ENCODE assay signal across 1 cellular context in the genomic region with DNA sequence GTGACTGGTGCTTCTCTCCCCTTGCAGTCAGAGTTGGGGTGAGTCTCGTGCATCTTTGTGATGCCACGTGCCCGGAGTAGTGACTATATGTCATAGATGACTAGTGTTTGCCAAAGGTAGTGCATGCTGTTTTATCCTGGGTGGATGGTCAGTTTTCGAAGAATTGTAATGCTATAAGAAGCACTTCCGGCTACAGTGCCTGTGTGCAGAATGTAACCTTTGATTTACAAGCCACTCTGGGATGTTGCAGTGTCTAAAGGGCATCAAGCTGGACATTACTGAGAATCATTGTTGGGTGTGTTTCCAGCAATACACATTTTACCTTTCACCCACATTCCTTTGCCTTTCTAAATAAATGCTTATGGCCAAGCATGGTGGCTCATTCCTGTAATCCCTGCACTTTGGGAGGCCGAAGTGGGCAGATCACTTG.
TF ChIP-seq lines count a peak whose summit lies in the region.

No MANE protein-coding gene starts in this region.

TF ChIP-seq in HepG2, 621 proteins besides CTCF, POLR2A, EP300 and RAD21 (continues in another document):
- TF ChIP-seq, protein P1, sequence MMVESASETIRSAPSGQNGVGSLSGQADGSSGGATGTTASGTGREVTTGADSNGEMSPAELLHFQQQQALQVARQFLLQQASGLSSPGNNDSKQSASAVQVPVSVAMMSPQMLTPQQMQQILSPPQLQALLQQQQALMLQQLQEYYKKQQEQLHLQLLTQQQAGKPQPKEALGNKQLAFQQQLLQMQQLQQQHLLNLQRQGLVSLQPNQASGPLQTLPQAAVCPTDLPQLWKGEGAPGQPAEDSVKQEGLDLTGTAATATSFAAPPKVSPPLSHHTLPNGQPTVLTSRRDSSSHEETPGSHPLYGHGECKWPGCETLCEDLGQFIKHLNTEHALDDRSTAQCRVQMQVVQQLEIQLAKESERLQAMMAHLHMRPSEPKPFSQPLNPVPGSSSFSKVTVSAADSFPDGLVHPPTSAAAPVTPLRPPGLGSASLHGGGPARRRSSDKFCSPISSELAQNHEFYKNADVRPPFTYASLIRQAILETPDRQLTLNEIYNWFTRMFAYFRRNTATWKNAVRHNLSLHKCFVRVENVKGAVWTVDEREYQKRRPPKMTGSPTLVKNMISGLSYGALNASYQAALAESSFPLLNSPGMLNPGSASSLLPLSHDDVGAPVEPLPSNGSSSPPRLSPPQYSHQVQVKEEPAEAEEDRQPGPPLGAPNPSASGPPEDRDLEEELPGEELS (CRISPR knock-in tag; IDR thresholded peaks at IDR 0.05) = peak; percentile 42
- TF ChIP-seq, protein P2, sequence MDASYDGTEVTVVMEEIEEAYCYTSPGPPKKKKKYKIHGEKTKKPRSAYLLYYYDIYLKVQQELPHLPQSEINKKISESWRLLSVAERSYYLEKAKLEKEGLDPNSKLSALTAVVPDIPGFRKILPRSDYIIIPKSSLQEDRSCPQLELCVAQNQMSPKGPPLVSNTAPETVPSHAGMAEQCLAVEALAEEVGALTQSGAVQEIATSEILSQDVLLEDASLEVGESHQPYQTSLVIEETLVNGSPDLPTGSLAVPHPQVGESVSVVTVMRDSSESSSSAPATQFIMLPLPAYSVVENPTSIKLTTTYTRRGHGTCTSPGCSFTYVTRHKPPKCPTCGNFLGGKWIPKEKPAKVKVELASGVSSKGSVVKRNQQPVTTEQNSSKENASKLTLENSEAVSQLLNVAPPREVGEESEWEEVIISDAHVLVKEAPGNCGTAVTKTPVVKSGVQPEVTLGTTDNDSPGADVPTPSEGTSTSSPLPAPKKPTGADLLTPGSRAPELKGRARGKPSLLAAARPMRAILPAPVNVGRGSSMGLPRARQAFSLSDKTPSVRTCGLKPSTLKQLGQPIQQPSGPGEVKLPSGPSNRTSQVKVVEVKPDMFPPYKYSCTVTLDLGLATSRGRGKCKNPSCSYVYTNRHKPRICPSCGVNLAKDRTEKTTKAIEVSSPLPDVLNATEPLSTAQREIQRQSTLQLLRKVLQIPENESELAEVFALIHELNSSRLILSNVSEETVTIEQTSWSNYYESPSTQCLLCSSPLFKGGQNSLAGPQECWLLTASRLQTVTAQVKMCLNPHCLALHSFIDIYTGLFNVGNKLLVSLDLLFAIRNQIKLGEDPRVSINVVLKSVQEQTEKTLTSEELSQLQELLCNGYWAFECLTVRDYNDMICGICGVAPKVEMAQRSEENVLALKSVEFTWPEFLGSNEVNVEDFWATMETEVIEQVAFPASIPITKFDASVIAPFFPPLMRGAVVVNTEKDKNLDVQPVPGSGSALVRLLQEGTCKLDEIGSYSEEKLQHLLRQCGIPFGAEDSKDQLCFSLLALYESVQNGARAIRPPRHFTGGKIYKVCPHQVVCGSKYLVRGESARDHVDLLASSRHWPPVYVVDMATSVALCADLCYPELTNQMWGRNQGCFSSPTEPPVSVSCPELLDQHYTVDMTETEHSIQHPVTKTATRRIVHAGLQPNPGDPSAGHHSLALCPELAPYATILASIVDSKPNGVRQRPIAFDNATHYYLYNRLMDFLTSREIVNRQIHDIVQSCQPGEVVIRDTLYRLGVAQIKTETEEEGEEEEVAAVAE (CRISPR knock-in tag; IDR thresholded peaks at IDR 0.05; ENCODE audit: borderline replicate concordance) = no peak
- TF ChIP-seq TEAD3 (CRISPR knock-in tag; optimal IDR thresholded peaks at IDR 0.05; ENCODE audit: borderline replicate concordance) (peak; percentile 62), GABPA (IDR thresholded peaks at IDR 0.05; ENCODE audit: low read depth, low read length) (no peak), GABPA (CRISPR knock-in tag; IDR thresholded peaks at IDR 0.05; ENCODE audit: low read depth) (peak; percentile 23; the same call in 1 of the 2 replicates), RARA (CRISPR knock-in tag; IDR thresholded peaks at IDR 0.05) (peak; percentile 77), RXRA (CRISPR knock-in tag; IDR thresholded peaks at IDR 0.05) (peak; percentile 62; the same call in 1 of the 2 replicates), MXD4 (CRISPR knock-in tag; IDR thresholded peaks at IDR 0.05) (no peak), ZNF556 (CRISPR knock-in tag; IDR thresholded peaks at IDR 0.05; ENCODE audit: borderline replicate concordance) (peak; percentile 9; the same call in 1 of the 2 replicates), NCOR1 (IDR thresholded peaks at IDR 0.05; ENCODE audit: borderline replicate concordance, low read length) (peak; percentile 92), SOX13 (IDR thresholded peaks at IDR 0.05) (no peak), SOX13 (CRISPR knock-in tag; conservative IDR thresholded peaks at IDR 0.05 in 1 of 2, IDR thresholded peaks at IDR 0.05 in 1 of 2) (peak in 1 of 2 experiments; percentile 34; a peak in 1 of 4 replicates), SKI (IDR thresholded peaks at IDR 0.05; ENCODE audit: partially characterized antibody) (peak; percentile 66), PPARG (CRISPR knock-in tag; conservative IDR thresholded peaks at IDR 0.05) (peak; percentile 96), ISL2 (CRISPR knock-in tag; IDR thresholded peaks at IDR 0.05) (0 out of 2 replicates have a peak, but pooled peaks have one; percentile 17), STAG1 (CRISPR knock-in tag; IDR thresholded peaks at IDR 0.05) (0 out of 2 replicates have a peak, but pooled peaks have one; percentile 11), HNF4G (IDR thresholded peaks at IDR 0.05; ENCODE audit: borderline replicate concordance, low read depth, low read length) (peak; percentile 68; the same call in 1 of the 2 replicates), HNF4G (CRISPR knock-in tag; IDR thresholded peaks at IDR 0.05; ENCODE audit: borderline replicate concordance, low read depth) (no peak), CEBPG (CRISPR knock-in tag; IDR thresholded peaks at IDR 0.05) (peak; percentile 12; the same call in 1 of the 2 replicates), GFI1 (CRISPR knock-in tag; IDR thresholded peaks at IDR 0.05; ENCODE audit: borderline replicate concordance) (0 out of 2 replicates have a peak, but pooled peaks have one; percentile 39), HNRNPH1 (optimal IDR thresholded peaks at IDR 0.05; ENCODE audit: low read depth, low read length) (no peak), NR2F1 (CRISPR knock-in tag; IDR thresholded peaks at IDR 0.05) (peak in 1 of 2 experiments; percentile 38; a peak in 1 of 4 replicates), ZMYM4 (CRISPR knock-in tag; IDR thresholded peaks at IDR 0.05) (peak; percentile 42; the same call in 1 of the 2 replicates), SMAD3 (CRISPR knock-in tag; IDR thresholded peaks at IDR 0.05) (no peak), CREM (IDR thresholded peaks at IDR 0.05) (peak; percentile 31; the same call in 1 of the 2 replicates), CREM (CRISPR knock-in tag; IDR thresholded peaks at IDR 0.05) (no peak), ADNP (CRISPR knock-in tag; IDR thresholded peaks at IDR 0.05) (0 out of 2 replicates have a peak, but pooled peaks have one; percentile 39), MED1 (CRISPR knock-in tag; IDR thresholded peaks at IDR 0.05) (0 out of 2 replicates have a peak, but pooled peaks have one; percentile 53), NR2F6 (IDR thresholded peaks at IDR 0.05) (0 out of 2 replicates have a peak, but pooled peaks have one; percentile 22), NR2F6 (CRISPR knock-in tag; IDR thresholded peaks at IDR 0.05) (no peak), HNF4A (CRISPR knock-in tag; IDR thresholded peaks at IDR 0.05) (peak; percentile 67), FOXP1 (IDR thresholded peaks at IDR 0.05) (no peak), FOXP1 (CRISPR knock-in tag; IDR thresholded peaks at IDR 0.05) (0 out of 2 replicates have a peak, but pooled peaks have one; percentile 12), RXRB (CRISPR knock-in tag; IDR thresholded peaks at IDR 0.05; ENCODE audit: borderline replicate concordance) (peak; percentile 94), ZBTB38 (CRISPR knock-in tag; IDR thresholded peaks at IDR 0.05) (no peak), RCOR2 (CRISPR knock-in tag; IDR thresholded peaks at IDR 0.05) (no peak), ASH2L (IDR thresholded peaks at IDR 0.05; ENCODE audit: insufficient read length, low read depth, low read length) (peak; percentile 65), ZNF354B (CRISPR knock-in tag; IDR thresholded peaks at IDR 0.05) (no peak), TBL1XR1 (IDR thresholded peaks at IDR 0.05; ENCODE audit: borderline replicate concordance, low read length, partially characterized antibody) (peak; percentile 73), NCOA2 (CRISPR knock-in tag; IDR thresholded peaks at IDR 0.05) (peak; percentile 30; the same call in 1 of the 2 replicates), GABPB1 (CRISPR knock-in tag; IDR thresholded peaks at IDR 0.05) (0 out of 2 replicates have a peak, but pooled peaks have one; percentile 5), TGIF2 (CRISPR knock-in tag; IDR thresholded peaks at IDR 0.05) (no peak), SALL1 (CRISPR knock-in tag; IDR thresholded peaks at IDR 0.05) (0 out of 2 replicates have a peak, but pooled peaks have one; percentile 40)
- TF ChIP-seq, protein P3, sequence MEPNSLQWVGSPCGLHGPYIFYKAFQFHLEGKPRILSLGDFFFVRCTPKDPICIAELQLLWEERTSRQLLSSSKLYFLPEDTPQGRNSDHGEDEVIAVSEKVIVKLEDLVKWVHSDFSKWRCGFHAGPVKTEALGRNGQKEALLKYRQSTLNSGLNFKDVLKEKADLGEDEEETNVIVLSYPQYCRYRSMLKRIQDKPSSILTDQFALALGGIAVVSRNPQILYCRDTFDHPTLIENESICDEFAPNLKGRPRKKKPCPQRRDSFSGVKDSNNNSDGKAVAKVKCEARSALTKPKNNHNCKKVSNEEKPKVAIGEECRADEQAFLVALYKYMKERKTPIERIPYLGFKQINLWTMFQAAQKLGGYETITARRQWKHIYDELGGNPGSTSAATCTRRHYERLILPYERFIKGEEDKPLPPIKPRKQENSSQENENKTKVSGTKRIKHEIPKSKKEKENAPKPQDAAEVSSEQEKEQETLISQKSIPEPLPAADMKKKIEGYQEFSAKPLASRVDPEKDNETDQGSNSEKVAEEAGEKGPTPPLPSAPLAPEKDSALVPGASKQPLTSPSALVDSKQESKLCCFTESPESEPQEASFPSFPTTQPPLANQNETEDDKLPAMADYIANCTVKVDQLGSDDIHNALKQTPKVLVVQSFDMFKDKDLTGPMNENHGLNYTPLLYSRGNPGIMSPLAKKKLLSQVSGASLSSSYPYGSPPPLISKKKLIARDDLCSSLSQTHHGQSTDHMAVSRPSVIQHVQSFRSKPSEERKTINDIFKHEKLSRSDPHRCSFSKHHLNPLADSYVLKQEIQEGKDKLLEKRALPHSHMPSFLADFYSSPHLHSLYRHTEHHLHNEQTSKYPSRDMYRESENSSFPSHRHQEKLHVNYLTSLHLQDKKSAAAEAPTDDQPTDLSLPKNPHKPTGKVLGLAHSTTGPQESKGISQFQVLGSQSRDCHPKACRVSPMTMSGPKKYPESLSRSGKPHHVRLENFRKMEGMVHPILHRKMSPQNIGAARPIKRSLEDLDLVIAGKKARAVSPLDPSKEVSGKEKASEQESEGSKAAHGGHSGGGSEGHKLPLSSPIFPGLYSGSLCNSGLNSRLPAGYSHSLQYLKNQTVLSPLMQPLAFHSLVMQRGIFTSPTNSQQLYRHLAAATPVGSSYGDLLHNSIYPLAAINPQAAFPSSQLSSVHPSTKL (CRISPR knock-in tag; IDR thresholded peaks at IDR 0.05) = peak; percentile 50
- TF ChIP-seq, protein P4, sequence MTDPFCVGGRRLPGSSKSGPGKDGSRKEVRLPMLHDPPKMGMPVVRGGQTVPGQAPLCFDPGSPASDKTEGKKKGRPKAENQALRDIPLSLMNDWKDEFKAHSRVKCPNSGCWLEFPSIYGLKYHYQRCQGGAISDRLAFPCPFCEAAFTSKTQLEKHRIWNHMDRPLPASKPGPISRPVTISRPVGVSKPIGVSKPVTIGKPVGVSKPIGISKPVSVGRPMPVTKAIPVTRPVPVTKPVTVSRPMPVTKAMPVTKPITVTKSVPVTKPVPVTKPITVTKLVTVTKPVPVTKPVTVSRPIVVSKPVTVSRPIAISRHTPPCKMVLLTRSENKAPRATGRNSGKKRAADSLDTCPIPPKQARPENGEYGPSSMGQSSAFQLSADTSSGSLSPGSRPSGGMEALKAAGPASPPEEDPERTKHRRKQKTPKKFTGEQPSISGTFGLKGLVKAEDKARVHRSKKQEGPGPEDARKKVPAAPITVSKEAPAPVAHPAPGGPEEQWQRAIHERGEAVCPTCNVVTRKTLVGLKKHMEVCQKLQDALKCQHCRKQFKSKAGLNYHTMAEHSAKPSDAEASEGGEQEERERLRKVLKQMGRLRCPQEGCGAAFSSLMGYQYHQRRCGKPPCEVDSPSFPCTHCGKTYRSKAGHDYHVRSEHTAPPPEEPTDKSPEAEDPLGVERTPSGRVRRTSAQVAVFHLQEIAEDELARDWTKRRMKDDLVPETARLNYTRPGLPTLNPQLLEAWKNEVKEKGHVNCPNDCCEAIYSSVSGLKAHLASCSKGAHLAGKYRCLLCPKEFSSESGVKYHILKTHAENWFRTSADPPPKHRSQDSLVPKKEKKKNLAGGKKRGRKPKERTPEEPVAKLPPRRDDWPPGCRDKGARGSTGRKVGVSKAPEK (CRISPR knock-in tag; IDR thresholded peaks at IDR 0.05; ENCODE audit: borderline replicate concordance) = no peak
- TF ChIP-seq, protein P5, sequence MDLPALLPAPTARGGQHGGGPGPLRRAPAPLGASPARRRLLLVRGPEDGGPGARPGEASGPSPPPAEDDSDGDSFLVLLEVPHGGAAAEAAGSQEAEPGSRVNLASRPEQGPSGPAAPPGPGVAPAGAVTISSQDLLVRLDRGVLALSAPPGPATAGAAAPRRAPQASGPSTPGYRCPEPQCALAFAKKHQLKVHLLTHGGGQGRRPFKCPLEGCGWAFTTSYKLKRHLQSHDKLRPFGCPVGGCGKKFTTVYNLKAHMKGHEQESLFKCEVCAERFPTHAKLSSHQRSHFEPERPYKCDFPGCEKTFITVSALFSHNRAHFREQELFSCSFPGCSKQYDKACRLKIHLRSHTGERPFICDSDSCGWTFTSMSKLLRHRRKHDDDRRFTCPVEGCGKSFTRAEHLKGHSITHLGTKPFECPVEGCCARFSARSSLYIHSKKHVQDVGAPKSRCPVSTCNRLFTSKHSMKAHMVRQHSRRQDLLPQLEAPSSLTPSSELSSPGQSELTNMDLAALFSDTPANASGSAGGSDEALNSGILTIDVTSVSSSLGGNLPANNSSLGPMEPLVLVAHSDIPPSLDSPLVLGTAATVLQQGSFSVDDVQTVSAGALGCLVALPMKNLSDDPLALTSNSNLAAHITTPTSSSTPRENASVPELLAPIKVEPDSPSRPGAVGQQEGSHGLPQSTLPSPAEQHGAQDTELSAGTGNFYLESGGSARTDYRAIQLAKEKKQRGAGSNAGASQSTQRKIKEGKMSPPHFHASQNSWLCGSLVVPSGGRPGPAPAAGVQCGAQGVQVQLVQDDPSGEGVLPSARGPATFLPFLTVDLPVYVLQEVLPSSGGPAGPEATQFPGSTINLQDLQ (CRISPR knock-in tag; IDR thresholded peaks at IDR 0.05) = no peak
- TF ChIP-seq, protein P6, sequence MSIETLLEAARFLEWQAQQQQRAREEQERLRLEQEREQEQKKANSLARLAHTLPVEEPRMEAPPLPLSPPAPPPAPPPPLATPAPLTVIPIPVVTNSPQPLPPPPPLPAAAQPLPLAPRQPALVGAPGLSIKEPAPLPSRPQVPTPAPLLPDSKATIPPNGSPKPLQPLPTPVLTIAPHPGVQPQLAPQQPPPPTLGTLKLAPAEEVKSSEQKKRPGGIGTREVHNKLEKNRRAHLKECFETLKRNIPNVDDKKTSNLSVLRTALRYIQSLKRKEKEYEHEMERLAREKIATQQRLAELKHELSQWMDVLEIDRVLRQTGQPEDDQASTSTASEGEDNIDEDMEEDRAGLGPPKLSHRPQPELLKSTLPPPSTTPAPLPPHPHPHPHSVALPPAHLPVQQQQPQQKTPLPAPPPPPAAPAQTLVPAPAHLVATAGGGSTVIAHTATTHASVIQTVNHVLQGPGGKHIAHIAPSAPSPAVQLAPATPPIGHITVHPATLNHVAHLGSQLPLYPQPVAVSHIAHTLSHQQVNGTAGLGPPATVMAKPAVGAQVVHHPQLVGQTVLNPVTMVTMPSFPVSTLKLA (IDR thresholded peaks at IDR 0.05) = peak; percentile 22; the same call in 1 of the 2 replicates
